ENCODE assay signal across 20 cellular contexts in genomic region chr13:97239943-97240788, GRCh38. TPM values are rescaled to one million over a fixed set of nuclear protein-coding genes. Genes with fewer than 3 reads are reported as not detected.
DNase-seq lines count a peak whose midpoint lies in the region; ATAC-seq, FAIRE-seq and TF ChIP-seq lines count a peak whose summit lies in the region.
"Had no signal": no experiment of that assay in that cellular context is flagged by ENCODE, and none has a peak within 500 bp of the region (broad histone marks: within the 10 kb centered on the region; RNA-seq: fewer than 3 reads in every experiment).

No MANE protein-coding gene starts in this region.

- no peak overlapping the region for H3K4me3 ChIP-seq in GM23338
- no peak overlapping the region for H3K4me3 ChIP-seq in coronary artery
- no peak overlapping the region for H3K4me3 ChIP-seq in kidney (ENCODE audit: low read length in 2 of 2)
- no peak overlapping the region for H3K4me3 ChIP-seq in skeletal muscle tissue (ENCODE audit: low read length in 3 of 3)

- no peaks in the 10 kb centered on the region for H3K9me3 Mint-ChIP-seq in GM23338
- H3K9me3 Mint-ChIP-seq: activated CD4-positive, alpha-beta memory T cell treated with anti-CD3 and anti-CD28 coated beads for 36 hours; CD8-positive, alpha-beta memory T cell; mesothelial cell of epicardium had no signal

- H3K27me3 ChIP-seq in GM23338 (ENCODE audit: insufficient read depth) (peaks cover 38% of the 10 kb centered on the region), skeletal muscle tissue (ENCODE audit: control insufficient read depth in 3 of 3, insufficient read depth in 3 of 3, low read length in 3 of 3) (no peaks in the 10 kb centered on the region)

- H3K4me3 Mint-ChIP-seq in GM23338 = no peak overlapping the region
- H3K4me3 Mint-ChIP-seq: activated CD4-positive, alpha-beta memory T cell treated with anti-CD3 and anti-CD28 coated beads for 36 hours; mesothelial cell of epicardium had no signal

- no peak overlapping the region for H2AFZ ChIP-seq in GM23338

- TF ChIP-seq CTCF in GM23338 (conservative IDR thresholded peaks at IDR 0.05; ENCODE audit: low read depth in 2 of 2) (no peak), coronary artery (IDR thresholded peaks at IDR 0.05) (no peak), kidney (IDR thresholded peaks at IDR 0.05; ENCODE audit: borderline replicate concordance, extremely low read depth, insufficient read depth) (no peak)

- no peak for FAIRE-seq in kidney (lab: Jason Lieb, UNC)
- FAIRE-seq: GM12892 had no signal

- no peak overlapping the region for H3K27ac Mint-ChIP-seq in GM23338
- H3K27ac Mint-ChIP-seq: activated CD4-positive, alpha-beta memory T cell treated with anti-CD3 and anti-CD28 coated beads for 36 hours; mesothelial cell of epicardium had no signal

- no peaks in the 10 kb centered on the region for H3K9me2 ChIP-seq in GM23338 (ENCODE audit: insufficient read depth)

- H3K4me2 ChIP-seq in GM23338 = peak overlapping the region; percentile 16
- H3K4me2 ChIP-seq: KMS-11 had no signal

- DNase-seq in GM23338 (ENCODE audit: low spot score) (no peak), coronary artery (ENCODE audit: low spot score) (no peak), kidney (no peak), NCI-H524 (lab: John Stamatoyannopoulos, UW) (no peak), COR-L47 (lab: John Stamatoyannopoulos, UW) (no peak), cerebellar nuclear complex (lab: John Stamatoyannopoulos, UW) (no peak)
- DNase-seq in stimulated activated CD4-positive, alpha-beta T cell treated with anti-CD3 and anti-CD28 coated beads, Interleukin-2, amount 100 ng/mL, for 48 hours = no peak
- DNase-seq: ACHN; activated CD4-positive, alpha-beta memory T cell treated with anti-CD3 and anti-CD28 coated beads for 36 hours; anterior cingulate cortex; CD8-positive, alpha-beta memory T cell; NCI-H1105 treated with DMSO at 0.1 percent for 48 hours; NCI-H345; occipital lobe; stimulated activated CD4-positive, alpha-beta T cell treated with anti-CD3 and anti-CD28 coated beads, Interleukin-12 subunit alpha, Interleukin-12 subunit beta, amount 100 ng/mL, for 4 hours had no signal

- H3K9ac ChIP-seq in kidney (ENCODE audit: low read length in 2 of 2) = peak overlapping the region in 1 of 2 donors; percentile 8
- no peak overlapping the region for H3K9ac ChIP-seq in skeletal muscle tissue (ENCODE audit: low read depth in 1 of 3, low read length in 3 of 3)
- H3K9ac ChIP-seq: KMS-11 had no signal

- no peak for ATAC-seq in GM23338

- intact Hi-C loops in kidney (cut with DNase I) = no loop called here

- H4K20me1 ChIP-seq in GM23338 (replicated peaks; ENCODE audit: insufficient read depth) = peaks cover under 1% of the 10 kb centered on the region; the same call in 1 of the 2 replicates

- H3F3A ChIP-seq in GM23338 (replicated peaks; ENCODE audit: low read depth) = no peaks in the 10 kb centered on the region

- H3K4me1 Mint-ChIP-seq in GM23338 = peaks cover 30% of the 10 kb centered on the region

- H3K27me3 Mint-ChIP-seq in GM23338 (ENCODE audit: insufficient read depth, low read depth, poor library complexity) = peaks cover 20% of the 10 kb centered on the region
- H3K27me3 Mint-ChIP-seq: activated CD4-positive, alpha-beta memory T cell treated with anti-CD3 and anti-CD28 coated beads for 36 hours; CD8-positive, alpha-beta memory T cell had no signal

- H3K36me3 ChIP-seq in GM23338 (ENCODE audit: insufficient read depth) = no peaks in the 10 kb centered on the region
- H3K36me3 ChIP-seq in kidney (ENCODE audit: control insufficient read depth in 1 of 2, insufficient read depth in 2 of 2, low read length in 2 of 2) = no peaks in the 10 kb centered on the region
- H3K36me3 ChIP-seq in skeletal muscle tissue (ENCODE audit: control insufficient read depth in 3 of 3, insufficient read depth in 3 of 3, low read length in 3 of 3) = no peaks in the 10 kb centered on the region

- H3K79me2 ChIP-seq in GM23338 (replicated peaks; ENCODE audit: insufficient read depth) = no peaks in the 10 kb centered on the region

- H3K36me3 Mint-ChIP-seq in GM23338 (ENCODE audit: low read depth) = no peaks in the 10 kb centered on the region
- H3K36me3 Mint-ChIP-seq: activated CD4-positive, alpha-beta memory T cell treated with anti-CD3 and anti-CD28 coated beads for 36 hours; mesothelial cell of epicardium had no signal

- no peaks in the 10 kb centered on the region for H3K9me3 ChIP-seq in kidney (ENCODE audit: control insufficient read depth in 1 of 2, low read length in 2 of 2)
- H3K9me3 ChIP-seq in skeletal muscle tissue (ENCODE audit: control insufficient read depth in 3 of 3, low read length in 3 of 3) = no peaks in the 10 kb centered on the region

- H3K4me1 ChIP-seq in GM23338 (ENCODE audit: insufficient read depth) (peaks cover 40% of the 10 kb centered on the region), kidney (ENCODE audit: control insufficient read depth in 1 of 2, insufficient read depth in 1 of 2, low read depth in 1 of 2, low read length in 2 of 2) (peaks cover 33 to 58% of the 10 kb centered on the region in 2 donors), skeletal muscle tissue (ENCODE audit: control insufficient read depth in 3 of 3, insufficient read depth in 3 of 3, low read length in 3 of 3) (peaks cover 82 to 91% (median 83%) of the 10 kb centered on the region in 3 donors)

- H3K27ac ChIP-seq in GM23338 (ENCODE audit: low read depth) = no peak overlapping the region
- H3K27ac ChIP-seq in coronary artery = peak overlapping the region; percentile 16 to 84
- H3K27ac ChIP-seq in kidney (ENCODE audit: low read depth in 2 of 2, low read length in 2 of 2) = peak overlapping the region; percentile 20 to 49
- peak overlapping the region; percentile 39 for H3K27ac ChIP-seq in skeletal muscle tissue (ENCODE audit: low read depth, low read length)
- H3K27ac ChIP-seq: HL-60, KMS-11 had no signal

TF ChIP-seq in GM23338, 12 proteins besides CTCF, POLR2A, EP300 and RAD21:
- TF ChIP-seq NANOG (IDR thresholded peaks at IDR 0.05; ENCODE audit: borderline replicate concordance) (no peak), POLR2AphosphoS5 (IDR thresholded peaks at IDR 0.05; ENCODE audit: low read depth) (no peak)
TF ChIP-seq in GM23338: peak in this region for 0.

RNA-seq across cellular contexts. Expression of gene MBNL2, which starts 18.0 kb away (rescaled TPM):
- total RNA-seq in GM23338 (2014; rRNA removed; shearing (Covaris generic)) = 1.3 and 3.2 TPM in 2 replicates
- polyA plus RNA-seq in GM23338 (2016; fragmentation: Nextera tagmentation; extraction: Ambion mirVana) (0.49 and 0.55 TPM in 2 replicates), kidney (ENCODE audit: insufficient read depth, low read depth, low replicate concordance) (18.8 TPM)
- total RNA-seq in kidney (70.5 TPM), skeletal muscle tissue (30.3 TPM)
